Comparison of ENCODE assay signal across 8 cellular contexts in genomic region chr1:36157115-36157903, GRCh38. TPM values are rescaled to one million over a fixed set of nuclear protein-coding genes. Genes with fewer than 3 reads are reported as not detected.
A peak's percentile ranks its signal among the peaks of the same experiment; 100 is the strongest.
DNase-seq lines count a peak whose midpoint lies in the region; ATAC-seq, FAIRE-seq and TF ChIP-seq lines count a peak whose summit lies in the region.

No MANE protein-coding gene starts in this region.

- H3K9me2 ChIP-seq in GM23338 (ENCODE audit: insufficient read depth), result no peaks in the 10 kb centered on the region

- H4K20me1 ChIP-seq in GM23338 (replicated peaks; ENCODE audit: insufficient read depth), result no peaks in the 10 kb centered on the region; the same call in 1 of the 2 replicates

- H3K27ac Mint-ChIP-seq in GM23338 (peak overlapping the region; percentile 77), nephron progenitor cell (peak overlapping the region; percentile 93)

- H3K27ac ChIP-seq in GM23338 (ENCODE audit: low read depth), result no peak overlapping the region
- peak overlapping the region; percentile 89; the same call in 1 of the 2 replicates for H3K27ac ChIP-seq in SK-N-MC

- H3K9me3 Mint-ChIP-seq in GM23338 (no peaks in the 10 kb centered on the region), nephron progenitor cell (no peaks in the 10 kb centered on the region)

- H3K9me3 ChIP-seq in SK-N-MC (ENCODE audit: low read depth, low read length) (no peaks in the 10 kb centered on the region), endocrine pancreas (ENCODE audit: control insufficient read depth, low read length) (no peaks in the 10 kb centered on the region)

- H3K4me1 ChIP-seq in GM23338 (ENCODE audit: insufficient read depth), result peaks cover 30% of the 10 kb centered on the region
- no peaks in the 10 kb centered on the region for H3K4me1 ChIP-seq in endocrine pancreas (ENCODE audit: control insufficient read depth, insufficient read depth, low read length)

- peak overlapping the region; percentile 86 for H3K4me3 Mint-ChIP-seq in GM23338
- H3K4me3 Mint-ChIP-seq in nephron progenitor cell, result peak overlapping the region; percentile 87

- H2AFZ ChIP-seq in GM23338, result peak overlapping the region; percentile 78

- peaks cover 7% of the 10 kb centered on the region; the same call in 1 of the 2 replicates for H3F3A ChIP-seq in GM23338 (replicated peaks; ENCODE audit: low read depth)

- ATAC-seq in GM23338 (no peak), HG03432 (IDR thresholded peaks at IDR 0.05; ENCODE audit: unreplicated experiment) (no peak)

- H3K36me3 Mint-ChIP-seq in GM23338 (ENCODE audit: low read depth) (peaks cover 8% of the 10 kb centered on the region), nephron progenitor cell (ENCODE audit: low read depth) (peaks cover 13% of the 10 kb centered on the region)

- H3K4me3 ChIP-seq in GM23338, result peak overlapping the region; percentile 94
- H3K4me3 ChIP-seq in SK-N-MC, result peak overlapping the region; percentile 98
- H3K4me3 ChIP-seq in endocrine pancreas (ENCODE audit: control insufficient read depth, insufficient read depth, low read length), result peak overlapping the region; percentile 25

- H3K4me1 Mint-ChIP-seq in GM23338 (peaks cover 49% of the 10 kb centered on the region), nephron progenitor cell (peaks cover 76% of the 10 kb centered on the region)

- H3K27me3 ChIP-seq in GM23338 (ENCODE audit: insufficient read depth) (peaks cover 34% of the 10 kb centered on the region), endocrine pancreas (ENCODE audit: control insufficient read depth, insufficient read depth, low read length) (no peaks in the 10 kb centered on the region)

- peak overlapping the region; percentile 98 for H3K4me2 ChIP-seq in GM23338

- TF ChIP-seq POLR2A in GM12891 (IDR thresholded peaks at IDR 0.05; ENCODE audit: low read depth, low read length), result no peak

- TF ChIP-seq CTCF in GM23338 (conservative IDR thresholded peaks at IDR 0.05; ENCODE audit: low read depth in 2 of 2), result no peak
- TF ChIP-seq CTCF in nephron progenitor cell (IDR thresholded peaks at IDR 0.05), result no peak

- FAIRE-seq in GM12891 (lab: Jason Lieb, UNC), result no peak

- H3K27me3 Mint-ChIP-seq in GM23338 (ENCODE audit: insufficient read depth, low read depth, poor library complexity) (peaks cover 46% of the 10 kb centered on the region), nephron progenitor cell (ENCODE audit: low read depth, poor library complexity) (peaks cover 1% of the 10 kb centered on the region)

- DNase-seq in GM23338 (ENCODE audit: low spot score) (peak; percentile 36), SK-N-MC (ENCODE audit: low read depth, low spot score) (no peak), nephron progenitor cell (no peak), NCI-H146 (lab: John Stamatoyannopoulos, UW) (no peak), GM12891 (ENCODE audit: insufficient read length, low spot score) (no peak), NCI-H1048 (lab: John Stamatoyannopoulos, UW) (no peak)

- H3K36me3 ChIP-seq in GM23338 (ENCODE audit: insufficient read depth), result no peaks in the 10 kb centered on the region
- H3K36me3 ChIP-seq in SK-N-MC (ENCODE audit: insufficient read depth, low read length), result peaks cover 16% of the 10 kb centered on the region; the same call in 1 of the 2 replicates
- no peaks in the 10 kb centered on the region for H3K36me3 ChIP-seq in endocrine pancreas (ENCODE audit: control insufficient read depth, insufficient read depth, low read length)

- peak overlapping the region; percentile 88 for H3K9ac ChIP-seq in SK-N-MC (ENCODE audit: insufficient read length)
- peak overlapping the region; percentile 6 for H3K9ac ChIP-seq in endocrine pancreas (ENCODE audit: control insufficient read depth, insufficient read depth, low read length)

- peaks cover 23% of the 10 kb centered on the region for H3K79me2 ChIP-seq in GM23338 (replicated peaks; ENCODE audit: insufficient read depth)

TF ChIP-seq in GM23338, 12 proteins besides CTCF, POLR2A, EP300 and RAD21 (continues in another document):
- TF ChIP-seq, protein P1, sequence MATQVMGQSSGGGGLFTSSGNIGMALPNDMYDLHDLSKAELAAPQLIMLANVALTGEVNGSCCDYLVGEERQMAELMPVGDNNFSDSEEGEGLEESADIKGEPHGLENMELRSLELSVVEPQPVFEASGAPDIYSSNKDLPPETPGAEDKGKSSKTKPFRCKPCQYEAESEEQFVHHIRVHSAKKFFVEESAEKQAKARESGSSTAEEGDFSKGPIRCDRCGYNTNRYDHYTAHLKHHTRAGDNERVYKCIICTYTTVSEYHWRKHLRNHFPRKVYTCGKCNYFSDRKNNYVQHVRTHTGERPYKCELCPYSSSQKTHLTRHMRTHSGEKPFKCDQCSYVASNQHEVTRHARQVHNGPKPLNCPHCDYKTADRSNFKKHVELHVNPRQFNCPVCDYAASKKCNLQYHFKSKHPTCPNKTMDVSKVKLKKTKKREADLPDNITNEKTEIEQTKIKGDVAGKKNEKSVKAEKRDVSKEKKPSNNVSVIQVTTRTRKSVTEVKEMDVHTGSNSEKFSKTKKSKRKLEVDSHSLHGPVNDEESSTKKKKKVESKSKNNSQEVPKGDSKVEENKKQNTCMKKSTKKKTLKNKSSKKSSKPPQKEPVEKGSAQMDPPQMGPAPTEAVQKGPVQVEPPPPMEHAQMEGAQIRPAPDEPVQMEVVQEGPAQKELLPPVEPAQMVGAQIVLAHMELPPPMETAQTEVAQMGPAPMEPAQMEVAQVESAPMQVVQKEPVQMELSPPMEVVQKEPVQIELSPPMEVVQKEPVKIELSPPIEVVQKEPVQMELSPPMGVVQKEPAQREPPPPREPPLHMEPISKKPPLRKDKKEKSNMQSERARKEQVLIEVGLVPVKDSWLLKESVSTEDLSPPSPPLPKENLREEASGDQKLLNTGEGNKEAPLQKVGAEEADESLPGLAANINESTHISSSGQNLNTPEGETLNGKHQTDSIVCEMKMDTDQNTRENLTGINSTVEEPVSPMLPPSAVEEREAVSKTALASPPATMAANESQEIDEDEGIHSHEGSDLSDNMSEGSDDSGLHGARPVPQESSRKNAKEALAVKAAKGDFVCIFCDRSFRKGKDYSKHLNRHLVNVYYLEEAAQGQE (IDR thresholded peaks at IDR 0.05; ENCODE audit: unreplicated experiment), result no peak
- TF ChIP-seq NANOG (IDR thresholded peaks at IDR 0.05; ENCODE audit: borderline replicate concordance) (no peak), POLR2AphosphoS5 (IDR thresholded peaks at IDR 0.05; ENCODE audit: low read depth) (no peak), ZNF331 (CRISPR knock-in tag; IDR thresholded peaks at IDR 0.05; ENCODE audit: low read depth) (no peak)

TF ChIP-seq in GM12891, 5 proteins besides CTCF, POLR2A, EP300 and RAD21:
- TF ChIP-seq TAF1 (IDR thresholded peaks at IDR 0.05; ENCODE audit: low read depth, low read length) (no peak), POU2F2 (IDR thresholded peaks at IDR 0.05; ENCODE audit: low read depth, low read length) (no peak), PAX5 (IDR thresholded peaks at IDR 0.05; ENCODE audit: insufficient read depth, low read length, severe bottlenecking) (no peak), POLR2AphosphoS5 (IDR thresholded peaks at IDR 0.05; ENCODE audit: low read depth, low read length) (no peak), SPI1 (IDR thresholded peaks at IDR 0.05; ENCODE audit: low read depth, low read length) (no peak)

RNA-seq across cellular contexts. Expression of gene MAP7D1, which starts 1.3 kb away (rescaled TPM):
- 37.4 and 59.8 TPM in 2 replicates for total RNA-seq in GM23338 (2014; rRNA removed; shearing (Covaris generic))
- 13.8 and 14.7 TPM in 2 replicates for polyA plus RNA-seq in GM23338 (2016; fragmentation: Nextera tagmentation; extraction: Ambion mirVana)
- 37.9 TPM for polyA plus RNA-seq in GM12891 (2012; ENCODE audit: low read depth, missing spikeins)

RNA-seq across cellular contexts. Expression of gene TRAPPC3, which starts 8.0 kb away (rescaled TPM):
- total RNA-seq in GM23338 (2014; rRNA removed; shearing (Covaris generic)), result 55.8 and 55.9 TPM in 2 replicates
- 45.2 and 45.6 TPM in 2 replicates for polyA plus RNA-seq in GM23338 (2016; fragmentation: Nextera tagmentation; extraction: Ambion mirVana)
- 48.6 TPM for polyA plus RNA-seq in GM12891 (2012; ENCODE audit: low read depth, missing spikeins)

RNA-seq across cellular contexts. Expression of gene COL8A2, which starts 32.3 kb away (rescaled TPM):
- total RNA-seq in GM23338 (2014; rRNA removed; shearing (Covaris generic)), result 4.9 and 5.0 TPM in 2 replicates
- 0.77 and 0.95 TPM in 2 replicates for polyA plus RNA-seq in GM23338 (2016; fragmentation: Nextera tagmentation; extraction: Ambion mirVana)
- polyA plus RNA-seq in GM12891 (2012; ENCODE audit: low read depth, missing spikeins), result 0.01 TPM

Comparison
In these comparisons a context has a peak if more than half of its experiments do, and no peak if none do; other contexts are left out.
1. H3K4me3 ChIP-seq: peak in every context shown above with its lines; median percentile 98 in SK-N-MC; 94 in GM23338; 25 in endocrine pancreas.